ENCODE assay signal across 28 cellular contexts in the genomic region with DNA sequence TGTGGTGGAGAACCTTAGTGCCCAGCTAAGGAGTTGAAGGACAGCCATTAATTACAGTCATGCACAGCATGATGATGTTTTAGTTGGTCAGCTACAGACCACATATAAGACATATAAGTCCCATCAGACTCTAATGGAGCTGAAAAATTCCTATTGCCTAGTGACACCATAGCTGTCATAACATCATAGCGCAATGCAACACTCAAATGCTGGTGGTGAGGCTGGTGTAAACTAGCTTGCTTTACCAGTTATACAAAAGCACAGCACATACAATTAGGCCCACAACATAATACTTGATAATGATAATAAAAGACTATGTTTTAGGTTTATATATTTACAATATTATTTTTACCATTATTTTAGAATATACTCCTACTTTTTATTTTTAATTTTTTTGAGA.
"Had no signal": no experiment of that assay in that cellular context is flagged by ENCODE, and none has a peak within 500 bp of the region (broad histone marks: within the 10 kb centered on the region; RNA-seq: fewer than 3 reads in every experiment).

No MANE protein-coding gene starts in this region.

- H3K9me3 ChIP-seq: esophagus squamous epithelium, lower lobe of right lung, thyroid gland, upper lobe of right lung had no signal

- H3K4me1 ChIP-seq: upper lobe of right lung had no signal

- DNase-seq: activated CD4-positive, alpha-beta memory T cell treated with anti-CD3 and anti-CD28 coated beads for 36 hours; activated CD4-positive, alpha-beta T cell treated with anti-CD3 and anti-CD28 coated beads, Interleukin-2, amount 10 ng/mL, durations not matched to agents 24 days and 14 days; activated CD4-positive, CD25-positive, alpha-beta regulatory T cell treated with anti-CD3 and anti-CD28 coated beads, Interleukin-2, amount 50 U/mL, for 72 hours; activated CD8-positive, alpha-beta memory T cell treated with anti-CD3 and anti-CD28 coated beads, Interleukin-2, amount 50 U/mL, for 48 hours; activated gamma-delta T cell; activated naive CD4-positive, alpha-beta T cell treated with anti-CD3 and anti-CD28 coated beads, Interleukin-2, amount 10 ng/mL, durations not matched to agents 7 days and 5 days; activated T-cell treated with anti-CD3 and anti-CD28 coated beads, Interleukin-2, amount 50 U/mL, for 24 hours; amniotic stem cell; brain microvascular endothelial cell; central memory CD4-positive, alpha-beta T cell; esophagus squamous epithelium; glutamatergic neuron; hippocampal formation; left colon; lower lobe of right lung; mesendoderm; natural killer cell; stimulated activated CD4-positive, alpha-beta T cell treated with anti-CD3 and anti-CD28 coated beads, Interleukin-1b, Interleukin-23, amount 100 ng/mL, for 48 hours; stimulated activated CD4-positive, alpha-beta T cell treated with anti-CD3 and anti-CD28 coated beads, Interleukin-4, amount 100 ng/mL, for 4 hours; stimulated activated CD8-positive, alpha-beta memory T cell treated with anti-CD3 and anti-CD28 coated beads, Interleukin-4, amount 100 ng/mL, for 48 hours; stimulated activated naive CD8-positive, alpha-beta T cell treated with anti-CD3 and anti-CD28 coated beads, Interleukin-15, amount 100 ng/mL, for 72 hours; SW 1271; T1000; thyroid gland; upper lobe of right lung; WERI-Rb-1 had no signal

- H3K27me3 ChIP-seq: brain microvascular endothelial cell, esophagus squamous epithelium, thyroid gland, upper lobe of right lung had no signal

- H3K36me3 ChIP-seq: brain microvascular endothelial cell, thyroid gland, upper lobe of right lung, WERI-Rb-1 had no signal

- H3K4me2 ChIP-seq: smooth muscle cell had no signal

- ATAC-seq: left colon; lower lobe of right lung; natural killer cell; stimulated activated memory B cell treated with anti-CD40 and anti-IgM and Interleukin-4, amounts not matched to agents 10 μg/mL and 1 μg/mL and 100 μg/mL, for 72 hours; stimulated activated naive CD8-positive, alpha-beta T cell treated with anti-CD3 and anti-CD28 coated beads, Interleukin-15, amount 100 ng/mL, for 72 hours; upper lobe of right lung had no signal

- H3K4me3 ChIP-seq: esophagus squamous epithelium, lower lobe of right lung, smooth muscle cell, thyroid gland, upper lobe of right lung had no signal

- H3K27ac ChIP-seq: brain microvascular endothelial cell, lower lobe of right lung, thyroid gland, WERI-Rb-1 had no signal
